In the genomic region with DNA sequence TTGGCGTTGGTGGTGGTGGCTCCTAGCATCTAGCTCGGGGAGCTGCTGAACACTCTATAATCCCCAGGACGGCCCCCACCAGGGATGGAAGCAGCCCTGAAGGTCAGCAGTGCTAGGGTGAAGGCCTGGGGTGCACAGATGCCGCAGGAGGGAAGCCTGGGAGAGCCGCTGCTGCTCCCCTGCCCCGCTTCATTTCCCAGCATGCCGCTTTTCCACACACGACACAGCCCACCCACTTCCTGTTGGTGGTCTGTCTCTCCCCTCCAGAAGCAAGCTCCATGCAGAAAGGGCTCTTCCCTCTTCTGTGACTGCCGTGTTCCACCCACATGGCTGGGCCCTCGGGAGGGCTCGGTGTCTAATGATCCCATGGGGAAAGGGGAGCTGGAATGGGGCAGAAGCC, we compare ENCODE assay signal across 1 cellular context.
TF ChIP-seq lines count a peak whose summit lies in the region.

No MANE protein-coding gene starts in this region.

TF ChIP-seq in WTC11, 78 proteins besides CTCF, POLR2A, EP300 and RAD21:
- TF ChIP-seq RORB (CRISPR knock-in tag; IDR thresholded peaks at IDR 0.05) (no peak), ZNF263 (CRISPR knock-in tag; IDR thresholded peaks at IDR 0.05; ENCODE audit: low read depth) (no peak), ERG (CRISPR knock-in tag; IDR thresholded peaks at IDR 0.05) (no peak), PRDM15 (CRISPR knock-in tag; IDR thresholded peaks at IDR 0.05) (no peak), CREM (CRISPR knock-in tag; IDR thresholded peaks at IDR 0.05) (no peak), NFYB (CRISPR knock-in tag; conservative IDR thresholded peaks at IDR 0.05; ENCODE audit: low read depth) (no peak), JAZF1 (CRISPR knock-in tag; IDR thresholded peaks at IDR 0.05) (no peak), IRF2 (CRISPR knock-in tag; IDR thresholded peaks at IDR 0.05; ENCODE audit: borderline replicate concordance, low read depth) (no peak), ATF6 (CRISPR knock-in tag; IDR thresholded peaks at IDR 0.05) (no peak), TP53 (CRISPR knock-in tag; IDR thresholded peaks at IDR 0.05) (no peak), GRHL2 (CRISPR knock-in tag; IDR thresholded peaks at IDR 0.05; ENCODE audit: insufficient replicate concordance, severe bottlenecking) (no peak), AR (CRISPR knock-in tag; IDR thresholded peaks at IDR 0.05) (no peak), FOXJ3 (CRISPR knock-in tag; IDR thresholded peaks at IDR 0.05; ENCODE audit: borderline replicate concordance) (no peak), ZNF317 (CRISPR knock-in tag; IDR thresholded peaks at IDR 0.05; ENCODE audit: borderline replicate concordance, low read depth) (no peak), ZNF396 (CRISPR knock-in tag; IDR thresholded peaks at IDR 0.05; ENCODE audit: borderline replicate concordance) (no peak), ZNF219 (CRISPR knock-in tag; IDR thresholded peaks at IDR 0.05; ENCODE audit: borderline replicate concordance) (no peak), KAT7 (CRISPR knock-in tag; IDR thresholded peaks at IDR 0.05; ENCODE audit: borderline replicate concordance) (no peak)
- TF ChIP-seq, protein P1, sequence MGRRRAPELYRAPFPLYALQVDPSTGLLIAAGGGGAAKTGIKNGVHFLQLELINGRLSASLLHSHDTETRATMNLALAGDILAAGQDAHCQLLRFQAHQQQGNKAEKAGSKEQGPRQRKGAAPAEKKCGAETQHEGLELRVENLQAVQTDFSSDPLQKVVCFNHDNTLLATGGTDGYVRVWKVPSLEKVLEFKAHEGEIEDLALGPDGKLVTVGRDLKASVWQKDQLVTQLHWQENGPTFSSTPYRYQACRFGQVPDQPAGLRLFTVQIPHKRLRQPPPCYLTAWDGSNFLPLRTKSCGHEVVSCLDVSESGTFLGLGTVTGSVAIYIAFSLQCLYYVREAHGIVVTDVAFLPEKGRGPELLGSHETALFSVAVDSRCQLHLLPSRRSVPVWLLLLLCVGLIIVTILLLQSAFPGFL (CRISPR knock-in tag; IDR thresholded peaks at IDR 0.05; ENCODE audit: borderline replicate concordance), result no peak
- TF ChIP-seq, protein P2, sequence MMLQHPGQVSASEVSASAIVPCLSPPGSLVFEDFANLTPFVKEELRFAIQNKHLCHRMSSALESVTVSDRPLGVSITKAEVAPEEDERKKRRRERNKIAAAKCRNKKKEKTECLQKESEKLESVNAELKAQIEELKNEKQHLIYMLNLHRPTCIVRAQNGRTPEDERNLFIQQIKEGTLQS (CRISPR knock-in tag; conservative IDR thresholded peaks at IDR 0.05), result no peak
- TF ChIP-seq, protein P3, sequence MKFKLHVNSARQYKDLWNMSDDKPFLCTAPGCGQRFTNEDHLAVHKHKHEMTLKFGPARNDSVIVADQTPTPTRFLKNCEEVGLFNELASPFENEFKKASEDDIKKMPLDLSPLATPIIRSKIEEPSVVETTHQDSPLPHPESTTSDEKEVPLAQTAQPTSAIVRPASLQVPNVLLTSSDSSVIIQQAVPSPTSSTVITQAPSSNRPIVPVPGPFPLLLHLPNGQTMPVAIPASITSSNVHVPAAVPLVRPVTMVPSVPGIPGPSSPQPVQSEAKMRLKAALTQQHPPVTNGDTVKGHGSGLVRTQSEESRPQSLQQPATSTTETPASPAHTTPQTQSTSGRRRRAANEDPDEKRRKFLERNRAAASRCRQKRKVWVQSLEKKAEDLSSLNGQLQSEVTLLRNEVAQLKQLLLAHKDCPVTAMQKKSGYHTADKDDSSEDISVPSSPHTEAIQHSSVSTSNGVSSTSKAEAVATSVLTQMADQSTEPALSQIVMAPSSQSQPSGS (CRISPR knock-in tag; IDR thresholded peaks at IDR 0.05; ENCODE audit: borderline replicate concordance, low read depth), result no peak
